8 cellular contexts compared by ENCODE assay signal in the genomic region with DNA sequence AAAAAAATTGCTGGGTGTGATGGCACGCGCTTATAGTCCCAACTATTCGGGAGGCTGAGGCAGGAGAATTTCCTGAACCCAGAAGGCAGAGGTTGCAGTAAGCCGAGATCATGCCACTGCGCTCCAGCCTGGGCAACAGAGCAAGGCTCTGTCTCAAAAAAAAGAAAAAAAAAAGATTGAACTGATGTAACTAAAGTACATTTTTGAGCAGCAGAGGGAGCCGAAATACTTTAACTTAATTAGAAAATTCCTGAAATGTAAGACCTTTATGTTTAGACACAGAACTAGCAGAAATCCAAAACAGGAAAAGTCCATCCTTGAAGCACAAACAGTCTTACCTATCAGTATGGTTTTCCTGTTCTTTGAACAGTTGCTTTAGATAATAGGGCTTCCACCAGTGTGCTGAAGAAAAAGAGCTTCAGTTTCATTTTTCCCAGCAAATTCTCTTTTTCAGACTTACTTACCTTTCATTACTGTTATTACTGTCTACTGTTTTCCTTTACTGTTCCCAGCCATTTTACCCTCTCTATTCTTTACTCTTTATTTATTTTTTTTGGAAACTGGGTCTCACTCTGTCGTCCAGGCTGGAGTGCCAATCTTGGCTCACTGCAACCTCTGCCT. TPM values are rescaled to one million over a fixed set of nuclear protein-coding genes. Genes with fewer than 3 reads are reported as not detected.
DNase-seq lines count a peak whose midpoint lies in the region; ATAC-seq and TF ChIP-seq lines count a peak whose summit lies in the region.

No MANE protein-coding gene starts in this region.

- TF ChIP-seq CTCF in heart right ventricle (IDR thresholded peaks at IDR 0.05) (peak in 5 of 9 donors; percentile 29 to 44 (median 30)), right atrium auricular region (IDR thresholded peaks at IDR 0.05) (peak in 1 of 2 donors; percentile 41), PC-9 (conservative IDR thresholded peaks at IDR 0.05) (peak; percentile 37; the same call in 1 of the 2 replicates), esophagus squamous epithelium (IDR thresholded peaks at IDR 0.05) (peak in 4 of 6 experiments; percentile 13 to 29 (median 20))

- H3K36me3 ChIP-seq in heart right ventricle (peaks cover 0 to 89% (median 31%) of the 10 kb centered on the region in 9 donors), right atrium auricular region (peaks cover 36% of the 10 kb centered on the region), PC-9 (ENCODE audit: low read depth) (0 out of 2 replicates have a peak, but pooled peaks cover 7% of the 10 kb centered on the region), esophagus squamous epithelium (peaks cover 0 to 92% (median 10%) of the 10 kb centered on the region in 3 donors)

- POLR2A ChIA-PET in PC-9 (lab: Charles Lee; ENCODE audit: unreplicated experiment), result interaction anchor here (0.6 kb wide), 1 partner anchor 147 kb away, joined by 3 read pairs; no protein-coding TSS in a partner anchor

- H3K9me3 ChIP-seq in heart right ventricle (no peaks in the 10 kb centered on the region), right atrium auricular region (no peaks in the 10 kb centered on the region), PC-9 (ENCODE audit: insufficient read depth, low read depth) (no peaks in the 10 kb centered on the region), esophagus squamous epithelium (no peaks in the 10 kb centered on the region)

- TF ChIP-seq POLR2A in esophagus squamous epithelium (IDR thresholded peaks at IDR 0.05), result no peak

- no peak for DNase-seq in heart right ventricle
- DNase-seq in right atrium auricular region (ENCODE audit: low spot score), result no peak
- no peak for DNase-seq in PC-9
- no peak for DNase-seq in esophagus squamous epithelium (lab: John Stamatoyannopoulos, UW)
- DNase-seq in stimulated activated effector memory CD8-positive, alpha-beta T cell treated with anti-CD3 and anti-CD28 coated beads, Interleukin-12 subunit alpha, Interleukin-12 subunit beta, amount 100 ng/mL, for 72 hours (ENCODE audit: low spot score in 2 of 2), result no peak
- no peak for DNase-seq in effector CD8-positive, alpha-beta T cell (lab: John Stamatoyannopoulos, UW)

- BruUV-seq in PC-9 (replicated peaks; lab: Mats Ljungman, UMichigan), result no TSS peak

- H3K27ac ChIP-seq in heart right ventricle, result no peak overlapping the region
- no peak overlapping the region for H3K27ac ChIP-seq in right atrium auricular region
- H3K27ac ChIP-seq in PC-9, result no peak overlapping the region
- H3K27ac ChIP-seq in esophagus squamous epithelium, result no peak overlapping the region

- H2AFZ ChIP-seq in PC-9, result no peak overlapping the region

- H3K4me2 ChIP-seq in PC-9, result no peak overlapping the region

- peaks cover 63% of the 10 kb centered on the region for H3K36me3 Mint-ChIP-seq in stimulated activated effector memory CD8-positive, alpha-beta T cell treated with anti-CD3 and anti-CD28 coated beads, Interleukin-12 subunit alpha, Interleukin-12 subunit beta, amount 100 ng/mL, for 72 hours

- peak overlapping the region; percentile 0 for H3K27ac Mint-ChIP-seq in stimulated activated effector memory CD8-positive, alpha-beta T cell treated with anti-CD3 and anti-CD28 coated beads, Interleukin-12 subunit alpha, Interleukin-12 subunit beta, amount 100 ng/mL, for 72 hours

- H3K4me1 ChIP-seq in heart right ventricle (peaks cover 6 to 26% (median 16%) of the 10 kb centered on the region in 9 donors), right atrium auricular region (peaks cover 0 to 12% of the 10 kb centered on the region in 2 donors), PC-9 (replicated peaks; ENCODE audit: insufficient read depth) (no peaks in the 10 kb centered on the region), esophagus squamous epithelium (peaks cover 0 to 26% (median 7%) of the 10 kb centered on the region in 3 donors)

- ATAC-seq in heart right ventricle, result peak in 1 of 8 donors; percentile 18
- no peak for ATAC-seq in stimulated activated effector memory CD8-positive, alpha-beta T cell treated with anti-CD3 and anti-CD28 coated beads, Interleukin-12 subunit alpha, Interleukin-12 subunit beta, amount 100 ng/mL, for 72 hours
- ATAC-seq in GM18517 (IDR thresholded peaks at IDR 0.05; ENCODE audit: unreplicated experiment), result no peak
- no peak for ATAC-seq in HG03521 (IDR thresholded peaks at IDR 0.05; ENCODE audit: unreplicated experiment)

- intact Hi-C loops in heart right ventricle (cut with DNase I) (loop anchor here in 5 of 10 donors (5.0 to 10.0 kb wide), 4 partner anchors 225 to 248 kb away; no protein-coding TSS in a partner anchor), PC-9 (cut with micrococcal nuclease; ENCODE audit: unreplicated experiment) (loop anchor here (1.0 to 10.0 kb wide), 3 partner anchors 228 to 300 kb away; no protein-coding TSS in a partner anchor), esophagus squamous epithelium (cut with DNase I) (loop anchor here (10.0 kb wide), 1 partner anchor 228 kb away; no protein-coding TSS in a partner anchor)

- H3K4me3 ChIP-seq in heart right ventricle, result no peak overlapping the region
- no peak overlapping the region for H3K4me3 ChIP-seq in right atrium auricular region
- no peak overlapping the region for H3K4me3 ChIP-seq in PC-9
- no peak overlapping the region for H3K4me3 ChIP-seq in esophagus squamous epithelium

- H4K20me1 ChIP-seq in PC-9 (ENCODE audit: insufficient read depth), result no peaks in the 10 kb centered on the region

- 81 to 82% methylated on average over 7 of the region's 7 CpGs for WGBS in heart right ventricle, 2 donors
- 68 to 75% methylated on average over 7 of the region's 7 CpGs for WGBS in esophagus squamous epithelium, 2 donors

- H3K9me3 Mint-ChIP-seq in stimulated activated effector memory CD8-positive, alpha-beta T cell treated with anti-CD3 and anti-CD28 coated beads, Interleukin-12 subunit alpha, Interleukin-12 subunit beta, amount 100 ng/mL, for 72 hours, result no peaks in the 10 kb centered on the region

- H3K27me3 ChIP-seq in heart right ventricle (no peaks in the 10 kb centered on the region), right atrium auricular region (no peaks in the 10 kb centered on the region), PC-9 (ENCODE audit: insufficient read depth, low read depth) (no peaks in the 10 kb centered on the region), esophagus squamous epithelium (no peaks in the 10 kb centered on the region)

- H3K79me2 ChIP-seq in PC-9 (ENCODE audit: low read depth), result no peaks in the 10 kb centered on the region

- CTCF ChIA-PET in PC-9 (lab: Charles Lee), result interaction anchor here (0.6 kb wide), 1 partner anchor 367 kb away, joined by 3 read pairs; no protein-coding TSS in a partner anchor

- H3F3A ChIP-seq in PC-9 (ENCODE audit: insufficient read depth, low read depth), result no peaks in the 10 kb centered on the region; the same call in 1 of the 2 replicates

- peaks cover 23% of the 10 kb centered on the region for H3K4me1 Mint-ChIP-seq in stimulated activated effector memory CD8-positive, alpha-beta T cell treated with anti-CD3 and anti-CD28 coated beads, Interleukin-12 subunit alpha, Interleukin-12 subunit beta, amount 100 ng/mL, for 72 hours

- no peaks in the 10 kb centered on the region for H3K9me2 ChIP-seq in PC-9 (ENCODE audit: insufficient read depth)

- no peak overlapping the region for H3K4me3 Mint-ChIP-seq in stimulated activated effector memory CD8-positive, alpha-beta T cell treated with anti-CD3 and anti-CD28 coated beads, Interleukin-12 subunit alpha, Interleukin-12 subunit beta, amount 100 ng/mL, for 72 hours

RNA-seq across cellular contexts. Expression of a gene that starts 33.4 kb away (rescaled TPM):
- total RNA-seq in heart right ventricle (10 to 100 TPM; 13.7 to 19.2 (median 16.6) TPM), right atrium auricular region (10 to 100 TPM; 13.4 to 23.7 TPM), PC-9 (2021) (37.8 and 38.6 TPM in 2 replicates), esophagus squamous epithelium (10 to 100 TPM; 10.2 to 25.2 (median 13.8) TPM)
- 1 to 10 TPM; 4.0 to 5.3 TPM for polyA plus RNA-seq in heart right ventricle

RNA-seq across cellular contexts. Expression of a gene that starts 39.3 kb away (rescaled TPM):
- total RNA-seq in heart right ventricle, result 10 to 100 TPM; 15.3 to 20.0 (median 17.4) TPM
- polyA plus RNA-seq in heart right ventricle, result 10 to 100 TPM; 12.8 to 17.2 TPM
- total RNA-seq in right atrium auricular region, result 1 to 10 TPM; 7.8 to 8.7 TPM
- total RNA-seq in PC-9 (2021), result 15.5 and 18.1 TPM in 2 replicates
- 10 to 100 TPM in 3 of 4 donors, 1 to 10 TPM in 1; 9.1 to 15.5 (median 12.8) TPM for total RNA-seq in esophagus squamous epithelium

RNA-seq across cellular contexts. Expression of a gene that starts 45.7 kb away (rescaled TPM):
- total RNA-seq in heart right ventricle (1 to 10 TPM in 1 of 10 donors, under 1 TPM in 4, not detected in 5; 0.17 to 4.5 (median 0.42) TPM), right atrium auricular region (not detected), PC-9 (2021) (59.5 and 70.4 TPM in 2 replicates), esophagus squamous epithelium (10 to 100 TPM in 3 of 4 donors, 1 to 10 TPM in 1; 4.2 to 41.4 (median 23.1) TPM)
- polyA plus RNA-seq in heart right ventricle, result 1 to 10 TPM in 1 of 2 donors, under 1 TPM in 1; 0.71 to 1.4 TPM
